In genomic region chr22:22825213-22825593, GRCh38 we compare ENCODE assay signal across 17 cellular contexts.
"Had no signal": no experiment of that assay in that cellular context is flagged by ENCODE, and none has a peak within 500 bp of the region (broad histone marks: within the 10 kb centered on the region; RNA-seq: fewer than 3 reads in every experiment).

No MANE protein-coding gene starts in this region.

- H3K4me1 ChIP-seq: suprapubic skin had no signal

- H3K27me3 Mint-ChIP-seq: activated CD4-positive, alpha-beta T cell treated with anti-CD3 and anti-CD28 coated beads for 36 hours; activated T-cell treated with anti-CD3 and anti-CD28 coated beads, Interleukin-2, amount 50 U/mL, for 24 hours; naive thymus-derived CD8-positive, alpha-beta T cell; stimulated activated naive CD8-positive, alpha-beta T cell treated with anti-CD3 and anti-CD28 coated beads, Interleukin-15, Interleukin-2, amounts not matched to agents 100 ng/mL and 50 ng/mL, for 24 hours had no signal

- H3K9me3 Mint-ChIP-seq: activated CD4-positive, alpha-beta memory T cell treated with anti-CD3 and anti-CD28 coated beads, Interleukin-2, amount 10 ng/mL, durations not matched to agents 7 days and 5 days; activated naive CD4-positive, alpha-beta T cell treated with anti-CD3 and anti-CD28 coated beads, Interleukin-2, amount 10 ng/mL, durations not matched to agents 7 days and 5 days; activated T-cell treated with anti-CD3 and anti-CD28 coated beads, Interleukin-2, amount 50 U/mL, for 24 hours; naive thymus-derived CD8-positive, alpha-beta T cell; stimulated activated naive CD8-positive, alpha-beta T cell treated with anti-CD3 and anti-CD28 coated beads, Interleukin-15, Interleukin-2, amounts not matched to agents 100 ng/mL and 50 ng/mL, for 24 hours; type B pancreatic cell had no signal

- H3K36me3 ChIP-seq: suprapubic skin had no signal

- H3K27ac Mint-ChIP-seq: activated CD4-positive, alpha-beta memory T cell treated with anti-CD3 and anti-CD28 coated beads, Interleukin-2, amount 10 ng/mL, durations not matched to agents 7 days and 5 days; activated CD4-positive, alpha-beta T cell treated with anti-CD3 and anti-CD28 coated beads for 36 hours; activated naive CD4-positive, alpha-beta T cell treated with anti-CD3 and anti-CD28 coated beads, Interleukin-2, amount 10 ng/mL, durations not matched to agents 7 days and 5 days; activated T-cell treated with anti-CD3 and anti-CD28 coated beads, Interleukin-2, amount 50 U/mL, for 24 hours; stimulated activated naive CD8-positive, alpha-beta T cell treated with anti-CD3 and anti-CD28 coated beads, Interleukin-15, Interleukin-2, amounts not matched to agents 100 ng/mL and 50 ng/mL, for 24 hours; type B pancreatic cell had no signal

- ATAC-seq: activated CD4-positive, alpha-beta T cell treated with anti-CD3 and anti-CD28 coated beads for 36 hours; left lobe of liver; naive thymus-derived CD8-positive, alpha-beta T cell had no signal

- H3K36me3 Mint-ChIP-seq: type B pancreatic cell had no signal

- H3K27ac ChIP-seq: hepatocyte, suprapubic skin, VCaP had no signal

- H3K9me3 ChIP-seq: suprapubic skin had no signal

- H3K4me3 ChIP-seq: hepatocyte, suprapubic skin had no signal

- DNase-seq: activated CD4-positive, alpha-beta memory T cell treated with anti-CD3 and anti-CD28 coated beads, Interleukin-2, amount 10 ng/mL, durations not matched to agents 7 days and 5 days; activated CD4-positive, alpha-beta T cell treated with anti-CD3 and anti-CD28 coated beads for 36 hours; activated naive CD4-positive, alpha-beta T cell treated with anti-CD3 and anti-CD28 coated beads, Interleukin-2, amount 10 ng/mL, durations not matched to agents 7 days and 5 days; activated T-cell treated with anti-CD3 and anti-CD28 coated beads, Interleukin-2, amount 50 U/mL, for 24 hours; dermis blood vessel endothelial cell; mammary epithelial cell; naive thymus-derived CD8-positive, alpha-beta T cell; nucleus accumbens; posterior cingulate gyrus; stimulated activated CD4-positive, alpha-beta T cell treated with anti-CD3 and anti-CD28 coated beads, Interleukin-15, amount 100 ng/mL, for 24 hours; stimulated activated CD4-positive, alpha-beta T cell treated with anti-CD3 and anti-CD28 coated beads, Interleukin-4, amount 100 ng/mL, for 24 hours had no signal

- H3K4me3 Mint-ChIP-seq: activated CD4-positive, alpha-beta memory T cell treated with anti-CD3 and anti-CD28 coated beads, Interleukin-2, amount 10 ng/mL, durations not matched to agents 7 days and 5 days; activated CD4-positive, alpha-beta T cell treated with anti-CD3 and anti-CD28 coated beads for 36 hours; activated naive CD4-positive, alpha-beta T cell treated with anti-CD3 and anti-CD28 coated beads, Interleukin-2, amount 10 ng/mL, durations not matched to agents 7 days and 5 days; activated T-cell treated with anti-CD3 and anti-CD28 coated beads, Interleukin-2, amount 50 U/mL, for 24 hours; naive thymus-derived CD8-positive, alpha-beta T cell; stimulated activated naive CD8-positive, alpha-beta T cell treated with anti-CD3 and anti-CD28 coated beads, Interleukin-15, Interleukin-2, amounts not matched to agents 100 ng/mL and 50 ng/mL, for 24 hours; type B pancreatic cell had no signal
